Comparison of ENCODE assay signal across 8 cellular contexts in the genomic region with DNA sequence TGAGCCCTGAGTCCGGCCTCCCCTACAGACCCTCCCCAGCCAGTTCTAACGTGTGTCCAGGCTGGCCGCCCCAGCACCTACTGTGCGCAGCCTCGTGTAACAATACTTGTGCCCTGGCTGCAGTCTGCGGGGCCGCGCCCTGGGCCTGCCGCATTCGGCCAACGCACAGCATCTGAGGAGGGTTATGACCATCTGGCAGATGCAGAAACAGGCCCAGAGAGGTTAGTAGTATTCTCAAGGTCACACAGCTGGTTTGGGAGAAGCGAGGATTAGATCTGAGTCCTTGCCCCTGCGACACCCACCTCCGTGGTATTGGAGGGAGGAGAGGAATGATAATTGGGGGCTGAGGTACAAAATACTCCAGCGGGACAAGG. TPM values are rescaled to one million over a fixed set of nuclear protein-coding genes. Genes with fewer than 3 reads are reported as not detected.
DNase-seq lines count a peak whose midpoint lies in the region; ATAC-seq lines count a peak whose summit lies in the region.

No MANE protein-coding gene starts in this region.

- peak overlapping the region; percentile 64 for H3K4me3 Mint-ChIP-seq in activated CD4-positive, alpha-beta T cell treated with anti-CD3 and anti-CD28 coated beads for 36 hours
- H3K4me3 Mint-ChIP-seq in activated naive CD8-positive, alpha-beta T cell treated with anti-CD3 and anti-CD28 coated beads for 36 hours = peak overlapping the region; percentile 75
- peak overlapping the region; percentile 77 for H3K4me3 Mint-ChIP-seq in stimulated activated effector memory CD8-positive, alpha-beta T cell treated with anti-CD3 and anti-CD28 coated beads, Interleukin-12 subunit alpha, Interleukin-12 subunit beta, amount 100 ng/mL, for 72 hours

- no peaks in the 10 kb centered on the region for H3K36me3 Mint-ChIP-seq in activated CD4-positive, alpha-beta T cell treated with anti-CD3 and anti-CD28 coated beads for 36 hours (ENCODE audit: low read depth)
- H3K36me3 Mint-ChIP-seq in activated naive CD8-positive, alpha-beta T cell treated with anti-CD3 and anti-CD28 coated beads for 36 hours = no peaks in the 10 kb centered on the region
- H3K36me3 Mint-ChIP-seq in stimulated activated effector memory CD8-positive, alpha-beta T cell treated with anti-CD3 and anti-CD28 coated beads, Interleukin-12 subunit alpha, Interleukin-12 subunit beta, amount 100 ng/mL, for 72 hours = no peaks in the 10 kb centered on the region

- CTCF ChIA-PET in activated CD4-positive, alpha-beta T cell treated with anti-CD3 and anti-CD28 coated beads for 36 hours (lab: Charles Lee) = interaction anchor here (0.7 to 5.2 kb wide), 6 partner anchors 8 to 138 kb away, joined by 4 to 43 read pairs (median 5); no protein-coding TSS in a partner anchor

- intact Hi-C loops in activated CD4-positive, alpha-beta T cell treated with anti-CD3 and anti-CD28 coated beads for 36 hours (cut with DNase I, micrococcal nuclease) = loop anchor here in 1 of 2 experiments (10.0 kb wide), 2 partner anchors 275 to 315 kb away; partner anchors contain the start of genes CENPT, NUTF2, RANBP10 and THAP11

- no peak for ATAC-seq in activated CD4-positive, alpha-beta T cell treated with anti-CD3 and anti-CD28 coated beads for 36 hours
- no peak for ATAC-seq in stimulated activated effector memory CD8-positive, alpha-beta T cell treated with anti-CD3 and anti-CD28 coated beads, Interleukin-12 subunit alpha, Interleukin-12 subunit beta, amount 100 ng/mL, for 72 hours

- POLR2A ChIA-PET in activated CD4-positive, alpha-beta T cell treated with anti-CD3 and anti-CD28 coated beads for 36 hours (lab: Charles Lee) = interaction anchor here (1.2 kb wide), 1 partner anchor 116 kb away, joined by 4 read pairs; the partner anchor contains the start of gene CARMIL2

- H3K9me3 Mint-ChIP-seq in activated CD4-positive, alpha-beta T cell treated with anti-CD3 and anti-CD28 coated beads for 36 hours (ENCODE audit: low read depth) = no peaks in the 10 kb centered on the region
- H3K9me3 Mint-ChIP-seq in activated naive CD8-positive, alpha-beta T cell treated with anti-CD3 and anti-CD28 coated beads for 36 hours = no peaks in the 10 kb centered on the region
- no peaks in the 10 kb centered on the region for H3K9me3 Mint-ChIP-seq in stimulated activated effector memory CD8-positive, alpha-beta T cell treated with anti-CD3 and anti-CD28 coated beads, Interleukin-12 subunit alpha, Interleukin-12 subunit beta, amount 100 ng/mL, for 72 hours

- peak overlapping the region; percentile 43 for H3K4me3 ChIP-seq in iPS-11a (ENCODE audit: low read depth, low read length)

- peaks cover 7% of the 10 kb centered on the region for H3K4me1 Mint-ChIP-seq in activated CD4-positive, alpha-beta T cell treated with anti-CD3 and anti-CD28 coated beads for 36 hours
- H3K4me1 Mint-ChIP-seq in activated naive CD8-positive, alpha-beta T cell treated with anti-CD3 and anti-CD28 coated beads for 36 hours = peaks cover 18% of the 10 kb centered on the region
- peaks cover 32% of the 10 kb centered on the region for H3K4me1 Mint-ChIP-seq in stimulated activated effector memory CD8-positive, alpha-beta T cell treated with anti-CD3 and anti-CD28 coated beads, Interleukin-12 subunit alpha, Interleukin-12 subunit beta, amount 100 ng/mL, for 72 hours

- no peak for DNase-seq in activated CD4-positive, alpha-beta T cell treated with anti-CD3 and anti-CD28 coated beads for 36 hours
- no peak for DNase-seq in activated CD4-positive, alpha-beta T cell treated with anti-CD3 and anti-CD28 coated beads for 48 hours
- no peak for DNase-seq in activated naive CD8-positive, alpha-beta T cell treated with anti-CD3 and anti-CD28 coated beads for 36 hours
- DNase-seq in stimulated activated effector memory CD8-positive, alpha-beta T cell treated with anti-CD3 and anti-CD28 coated beads, Interleukin-12 subunit alpha, Interleukin-12 subunit beta, amount 100 ng/mL, for 72 hours (ENCODE audit: low spot score in 2 of 2) = no peak
- DNase-seq in NCI-H1417 (lab: John Stamatoyannopoulos, UW) (no peak), midbrain (lab: John Stamatoyannopoulos, UW) (no peak), germinal center (ENCODE audit: low spot score) (no peak)

- H3K27ac Mint-ChIP-seq in activated CD4-positive, alpha-beta T cell treated with anti-CD3 and anti-CD28 coated beads for 36 hours = peak overlapping the region; percentile 58
- peak overlapping the region; percentile 18 for H3K27ac Mint-ChIP-seq in activated naive CD8-positive, alpha-beta T cell treated with anti-CD3 and anti-CD28 coated beads for 36 hours
- peak overlapping the region; percentile 37 for H3K27ac Mint-ChIP-seq in stimulated activated effector memory CD8-positive, alpha-beta T cell treated with anti-CD3 and anti-CD28 coated beads, Interleukin-12 subunit alpha, Interleukin-12 subunit beta, amount 100 ng/mL, for 72 hours

- peaks cover 14% of the 10 kb centered on the region for H3K27me3 Mint-ChIP-seq in activated CD4-positive, alpha-beta T cell treated with anti-CD3 and anti-CD28 coated beads for 36 hours
- peaks cover 25% of the 10 kb centered on the region for H3K27me3 Mint-ChIP-seq in activated naive CD8-positive, alpha-beta T cell treated with anti-CD3 and anti-CD28 coated beads for 36 hours

RNA-seq across cellular contexts. Expression of gene RIPOR1, which starts 1.0 kb away (rescaled TPM):
- total RNA-seq in activated CD4-positive, alpha-beta T cell treated with anti-CD3 and anti-CD28 coated beads for 36 hours = 10 to 100 TPM; 18.9 to 24.1 TPM
- 10 to 100 TPM; 13.9 to 14.0 TPM for total RNA-seq in activated naive CD8-positive, alpha-beta T cell treated with anti-CD3 and anti-CD28 coated beads for 36 hours

RNA-seq across cellular contexts. Expression of gene CTCF, which starts 32.7 kb away (rescaled TPM):
- total RNA-seq in activated CD4-positive, alpha-beta T cell treated with anti-CD3 and anti-CD28 coated beads for 36 hours = 10 to 100 TPM; 51.0 to 66.4 TPM
- 10 to 100 TPM; 55.8 to 55.9 TPM for total RNA-seq in activated naive CD8-positive, alpha-beta T cell treated with anti-CD3 and anti-CD28 coated beads for 36 hours

RNA-seq across cellular contexts. Expression of gene AGRP, which starts 46.3 kb away (rescaled TPM):
- not detected for total RNA-seq in activated CD4-positive, alpha-beta T cell treated with anti-CD3 and anti-CD28 coated beads for 36 hours
- under 1 TPM in 1 of 2 experiments, not detected in 1; 0.40 TPM for total RNA-seq in activated naive CD8-positive, alpha-beta T cell treated with anti-CD3 and anti-CD28 coated beads for 36 hours

RNA-seq across cellular contexts. Expression of gene ATP6V0D1, which starts 48.7 kb away (rescaled TPM):
- 10 to 100 TPM; 16.3 to 17.3 TPM for total RNA-seq in activated CD4-positive, alpha-beta T cell treated with anti-CD3 and anti-CD28 coated beads for 36 hours
- 10 to 100 TPM; 33.0 to 33.6 TPM for total RNA-seq in activated naive CD8-positive, alpha-beta T cell treated with anti-CD3 and anti-CD28 coated beads for 36 hours
